ENCODE assay signal across 19 cellular contexts in genomic region chr5:97488126-97488668, GRCh38.
DNase-seq lines count a peak whose midpoint lies in the region; ATAC-seq and TF ChIP-seq lines count a peak whose summit lies in the region.
"Had no signal": no experiment of that assay in that cellular context is flagged by ENCODE, and none has a peak within 500 bp of the region (broad histone marks: within the 10 kb centered on the region; RNA-seq: fewer than 3 reads in every experiment).

No MANE protein-coding gene starts in this region.

- H3K4me3 Mint-ChIP-seq in H9 (no peak overlapping the region), neural progenitor cell (no peak overlapping the region)
- no peak overlapping the region for H3K4me3 Mint-ChIP-seq in activated CD4-positive, alpha-beta memory T cell treated with anti-CD3 and anti-CD28 coated beads, Interleukin-2, amount 10 ng/mL, durations not matched to agents 7 days and 5 days
- H3K4me3 Mint-ChIP-seq: CD14-positive monocyte; CD4-positive, alpha-beta memory T cell; GM23338; HFFc6 had no signal

- H3K27me3 Mint-ChIP-seq in H9 (ENCODE audit: low read depth) (no peaks in the 10 kb centered on the region), neural progenitor cell (ENCODE audit: insufficient read depth, low read depth) (no peaks in the 10 kb centered on the region)
- H3K27me3 Mint-ChIP-seq in activated CD4-positive, alpha-beta memory T cell treated with anti-CD3 and anti-CD28 coated beads, Interleukin-2, amount 10 ng/mL, durations not matched to agents 7 days and 5 days: no peaks in the 10 kb centered on the region

- no peak overlapping the region for H3K27ac Mint-ChIP-seq in H9
- H3K27ac Mint-ChIP-seq in neural progenitor cell: peak overlapping the region; percentile 74
- H3K27ac Mint-ChIP-seq in activated CD4-positive, alpha-beta memory T cell treated with anti-CD3 and anti-CD28 coated beads, Interleukin-2, amount 10 ng/mL, durations not matched to agents 7 days and 5 days: no peak overlapping the region
- H3K27ac Mint-ChIP-seq: CD4-positive, alpha-beta memory T cell; GM23338; HFFc6 had no signal

- H3K9me3 ChIP-seq in H9 (ENCODE audit: control insufficient read depth, low read depth, low read length) (no peaks in the 10 kb centered on the region), neural progenitor cell (ENCODE audit: low read depth) (no peaks in the 10 kb centered on the region), spleen (no peaks in the 10 kb centered on the region)
- H3K9me3 ChIP-seq: BLaER1 had no signal

- H3K56ac ChIP-seq in H9 (ENCODE audit: insufficient read length, low read depth, low read length): no peak overlapping the region

- H3K27ac ChIP-seq in H9 (ENCODE audit: insufficient read length, low read depth, low read length): no peak overlapping the region
- no peak overlapping the region for H3K27ac ChIP-seq in foreskin keratinocyte
- H3K27ac ChIP-seq in neural progenitor cell: no peak overlapping the region
- no peak overlapping the region for H3K27ac ChIP-seq in spleen
- H3K27ac ChIP-seq: BLaER1 had no signal

- no peak overlapping the region for H3T11ph ChIP-seq in H9 (ENCODE audit: low read length)

- H3K4me2 ChIP-seq in H9 (ENCODE audit: insufficient read depth, insufficient read length, low read length) (no peak overlapping the region), neural progenitor cell (no peak overlapping the region)
- H3K4me2 ChIP-seq: BLaER1, GM23338 had no signal

- H3K36me3 Mint-ChIP-seq in H9 (ENCODE audit: insufficient read depth in 1 of 3, low read depth in 3 of 3) (no peaks in the 10 kb centered on the region), neural progenitor cell (no peaks in the 10 kb centered on the region)
- H3K36me3 Mint-ChIP-seq in activated CD4-positive, alpha-beta memory T cell treated with anti-CD3 and anti-CD28 coated beads, Interleukin-2, amount 10 ng/mL, durations not matched to agents 7 days and 5 days (ENCODE audit: low read depth): no peaks in the 10 kb centered on the region
- H3K36me3 Mint-ChIP-seq: CD14-positive monocyte; CD4-positive, alpha-beta memory T cell had no signal

- H3K4me1 Mint-ChIP-seq in H9 (no peaks in the 10 kb centered on the region), neural progenitor cell (no peaks in the 10 kb centered on the region)
- no peaks in the 10 kb centered on the region for H3K4me1 Mint-ChIP-seq in activated CD4-positive, alpha-beta memory T cell treated with anti-CD3 and anti-CD28 coated beads, Interleukin-2, amount 10 ng/mL, durations not matched to agents 7 days and 5 days
- H3K4me1 Mint-ChIP-seq: CD14-positive monocyte; CD4-positive, alpha-beta memory T cell; GM23338 had no signal

- H3K4me1 ChIP-seq in H9 (ENCODE audit: insufficient read depth, low read length) (no peaks in the 10 kb centered on the region), foreskin keratinocyte (no peaks in the 10 kb centered on the region), neural progenitor cell (no peaks in the 10 kb centered on the region), spleen (no peaks in the 10 kb centered on the region)
- H3K4me1 ChIP-seq: BLaER1 had no signal

- H2BK5ac ChIP-seq in H9 (ENCODE audit: insufficient read length, low read length): no peak overlapping the region

- WGBS in H9 (ENCODE audit: extremely low coverage, insufficient read length, low lambda C conversion rate): no CpG with 5 or more reads among the region's 7 CpGs
- 83 to 97% (median 92%) methylated on average over 4 to 7 of the region's 7 CpGs for WGBS in spleen, 5 donors

- H3K9ac ChIP-seq in H9 (ENCODE audit: extremely low read depth, insufficient read length, low read length) (no peak overlapping the region), neural progenitor cell (no peak overlapping the region)
- H3K9ac ChIP-seq: BLaER1 had no signal

- H3K79me2 ChIP-seq in H9 (ENCODE audit: insufficient read depth, low read length) (no peaks in the 10 kb centered on the region), neural progenitor cell (ENCODE audit: low read depth) (no peaks in the 10 kb centered on the region)

- H2BK12ac ChIP-seq in H9 (ENCODE audit: insufficient read length, low read depth, low read length): no peak overlapping the region

- H3F3A ChIP-seq in neural progenitor cell (ENCODE audit: low read depth): no peaks in the 10 kb centered on the region

- H3K23ac ChIP-seq in H9 (ENCODE audit: insufficient read length, low read depth, low read length): no peak overlapping the region

- H4K5ac ChIP-seq in H9 (ENCODE audit: insufficient read length, low read depth, low read length): no peak overlapping the region

- H3K4me3 ChIP-seq in neural progenitor cell (no peak overlapping the region), spleen (no peak overlapping the region)
- H3K4me3 ChIP-seq: BLaER1, GM23338 had no signal

- no peaks in the 10 kb centered on the region for H3K23me2 ChIP-seq in H9 (ENCODE audit: insufficient read length, low read depth, low read length, poor library complexity, severe bottlenecking)

- no peak overlapping the region for H4K8ac ChIP-seq in H9 (replicated peaks; ENCODE audit: insufficient read length, low read depth, low read length)

- no peak overlapping the region for H3K18ac ChIP-seq in H9 (ENCODE audit: insufficient read length, low read depth, low read length)

- peak overlapping the region; percentile 79 for H4K91ac ChIP-seq in H9 (ENCODE audit: insufficient read length, low read depth, low read length)

- H3K36me3 ChIP-seq in neural progenitor cell (no peaks in the 10 kb centered on the region), spleen (no peaks in the 10 kb centered on the region)
- H3K36me3 ChIP-seq: BLaER1 had no signal

- H2AFZ ChIP-seq in H9 (ENCODE audit: low read length): no peak overlapping the region
- no peak overlapping the region for H2AFZ ChIP-seq in neural progenitor cell (replicated peaks)
- H2AFZ ChIP-seq: GM23338 had no signal

- H3K9me3 Mint-ChIP-seq in H9 (no peaks in the 10 kb centered on the region), neural progenitor cell (no peaks in the 10 kb centered on the region)
- H3K9me3 Mint-ChIP-seq in activated CD4-positive, alpha-beta memory T cell treated with anti-CD3 and anti-CD28 coated beads, Interleukin-2, amount 10 ng/mL, durations not matched to agents 7 days and 5 days: no peaks in the 10 kb centered on the region
- H3K9me3 Mint-ChIP-seq: HFFc6 had no signal

- ATAC-seq in foreskin keratinocyte (peak; percentile 15), GM18867 (IDR thresholded peaks at IDR 0.05; ENCODE audit: unreplicated experiment) (no peak)
- ATAC-seq: GM23338, HCT116, HepG2 had no signal

- no peaks in the 10 kb centered on the region for H3K79me1 ChIP-seq in H9 (ENCODE audit: insufficient read depth, low read depth, low read length, poor library complexity, severe bottlenecking)

- no peak for TF ChIP-seq POLR2A in spleen (IDR thresholded peaks at IDR 0.05)

- POLR2A ChIA-PET in activated CD4-positive, alpha-beta memory T cell treated with anti-CD3 and anti-CD28 coated beads, Interleukin-2, amount 10 ng/mL, durations not matched to agents 7 days and 5 days (lab: Charles Lee): no interaction called here

- H3K27me3 ChIP-seq in H9 (ENCODE audit: insufficient read depth, low read length) (no peaks in the 10 kb centered on the region), foreskin keratinocyte (no peaks in the 10 kb centered on the region), neural progenitor cell (no peaks in the 10 kb centered on the region), spleen (replicated peaks in 1 of 7) (no peaks in the 10 kb centered on the region)
- H3K27me3 ChIP-seq: BLaER1 had no signal

- CTCF ChIA-PET in activated CD4-positive, alpha-beta memory T cell treated with anti-CD3 and anti-CD28 coated beads, Interleukin-2, amount 10 ng/mL, durations not matched to agents 7 days and 5 days (lab: Charles Lee): no interaction called here

- H2BK15ac ChIP-seq in H9 (ENCODE audit: low read depth, low read length): no peak overlapping the region

- TF ChIP-seq CTCF in H9 (conservative IDR thresholded peaks at IDR 0.05): no peak
- no peak for TF ChIP-seq CTCF in foreskin keratinocyte (conservative IDR thresholded peaks at IDR 0.05)
- no peak for TF ChIP-seq CTCF in neural progenitor cell (IDR thresholded peaks at IDR 0.05)
- no peak for TF ChIP-seq CTCF in spleen (IDR thresholded peaks at IDR 0.05 in 8 of 11, conservative IDR thresholded peaks at IDR 0.05 in 3 of 11)

- peak overlapping the region; percentile 71 for H3K14ac ChIP-seq in H9 (ENCODE audit: insufficient read depth, low read length)

- H2BK120ac ChIP-seq in H9 (ENCODE audit: low read depth, low read length, poor library complexity, severe bottlenecking): no peak overlapping the region

- intact Hi-C loops in spleen (cut with DNase I; ENCODE audit: low total_unique reads): no loop called here

- H2AK5ac ChIP-seq in H9 (ENCODE audit: insufficient read length, low read length): no peak overlapping the region

- no peak overlapping the region for H3K4ac ChIP-seq in H9 (ENCODE audit: low read depth, low read length)

- no peak for DNase-seq in H9
- DNase-seq in foreskin keratinocyte: no peak
- DNase-seq in neural progenitor cell (ENCODE audit: low spot score): no peak
- peak; percentile 54 for DNase-seq in spleen
- no peak for DNase-seq in activated gamma-delta T cell (lab: John Stamatoyannopoulos, UW)
- DNase-seq in cerebellum (ENCODE audit: low spot score): no peak
- DNase-seq in activated CD4-positive, alpha-beta memory T cell treated with anti-CD3 and anti-CD28 coated beads, Interleukin-2, amount 10 ng/mL, durations not matched to agents 7 days and 5 days: no peak
- DNase-seq: 8988T; CD4-positive, alpha-beta memory T cell; DMS153; DMS79; GDM1; HFFc6 had no signal

- H2BK20ac ChIP-seq in H9 (ENCODE audit: low read depth, low read length, poor library complexity, severe bottlenecking): no peak overlapping the region

- H4K20me1 ChIP-seq in H9 (ENCODE audit: control insufficient read depth, insufficient read depth, insufficient read length) (no peaks in the 10 kb centered on the region), neural progenitor cell (ENCODE audit: low read depth) (no peaks in the 10 kb centered on the region)
- H4K20me1 ChIP-seq: BLaER1 had no signal
